In the genomic region with DNA sequence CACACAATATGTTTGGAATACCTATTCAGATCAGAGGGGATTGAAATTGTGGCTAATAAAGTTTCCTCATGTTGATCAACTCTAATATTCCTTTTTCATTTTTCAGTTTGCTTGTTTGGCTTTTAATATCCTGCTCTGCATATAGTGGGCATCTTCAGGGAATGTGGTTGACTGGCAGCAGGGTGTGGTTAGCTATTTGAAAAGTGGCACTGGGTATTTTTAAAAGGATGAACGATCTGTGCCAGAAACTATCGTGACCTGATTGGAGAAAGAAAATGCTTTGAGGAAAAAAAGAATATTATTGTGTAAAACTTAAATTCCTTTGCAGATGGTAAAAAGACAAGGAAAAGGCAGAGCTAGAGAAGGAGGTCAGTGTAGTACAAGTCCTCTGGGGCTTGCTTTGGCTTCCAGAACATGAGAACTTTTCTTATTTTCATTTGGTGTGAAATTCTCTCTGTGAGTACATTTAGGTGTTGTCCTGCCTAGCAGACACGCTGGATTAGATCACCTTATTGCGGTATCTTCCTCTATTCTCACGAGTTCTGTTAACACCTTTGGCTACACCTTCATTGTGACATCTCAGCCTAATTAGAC, we compare ENCODE assay signal across 28 cellular contexts.
A peak's percentile ranks its signal among the peaks of the same experiment; 100 is the strongest.
DNase-seq lines count a peak whose midpoint lies in the region; ATAC-seq, FAIRE-seq and TF ChIP-seq lines count a peak whose summit lies in the region.
"Had no signal": no experiment of that assay in that cellular context is flagged by ENCODE, and none has a peak within 500 bp of the region (broad histone marks: within the 10 kb centered on the region; RNA-seq: fewer than 3 reads in every experiment).

No MANE protein-coding gene starts in this region.

- H3K9me3 ChIP-seq in astrocyte (ENCODE audit: insufficient read depth, low read depth, low read length) (no peaks in the 10 kb centered on the region), skeletal muscle satellite cell (replicated peaks; ENCODE audit: low read length) (no peaks in the 10 kb centered on the region)
- H3K9me3 ChIP-seq: transverse colon had no signal

- ATAC-seq in GM21717 (IDR thresholded peaks at IDR 0.05; ENCODE audit: unreplicated experiment) (no peak), GM18868 (IDR thresholded peaks at IDR 0.05; ENCODE audit: unreplicated experiment) (no peak)
- ATAC-seq: left colon; stimulated activated memory B cell treated with anti-CD40 and anti-IgM and Interleukin-4, amounts not matched to agents 10 μg/mL and 1 μg/mL and 100 μg/mL, for 72 hours had no signal

- no peak overlapping the region for H3K9ac ChIP-seq in astrocyte (ENCODE audit: low read length)
- peak overlapping the region; percentile 60 for H3K9ac ChIP-seq in skeletal muscle satellite cell (ENCODE audit: low read depth, low read length)
- H3K9ac ChIP-seq: neural progenitor cell had no signal

- H3K9me3 Mint-ChIP-seq in HFFc6, result no peaks in the 10 kb centered on the region
- peaks cover 4% of the 10 kb centered on the region for H3K9me3 Mint-ChIP-seq in astrocyte (ENCODE audit: unreplicated experiment)
- H3K9me3 Mint-ChIP-seq: activated B cell treated with CpG ODN at 0.5 μM for 24 hours; activated CD4-positive, alpha-beta T cell treated with anti-CD3 and anti-CD28 coated beads, Interleukin-2, amount 10 ng/mL, durations not matched to agents 7 days and 5 days; activated naive CD8-positive, alpha-beta T cell treated with anti-CD3 and anti-CD28 coated beads for 36 hours; activated T-cell treated with anti-CD3 and anti-CD28 coated beads, Interleukin-2, amount 50 U/mL, for 24 hours; neural progenitor cell; stimulated activated memory B cell treated with anti-CD40 and anti-IgM and Interleukin-4, amounts not matched to agents 10 μg/mL and 1 μg/mL and 100 μg/mL, for 72 hours had no signal

- H3K27me3 ChIP-seq in astrocyte (ENCODE audit: insufficient read depth, low read length) (no peaks in the 10 kb centered on the region), skeletal muscle satellite cell (ENCODE audit: control insufficient read depth, insufficient read depth, low read length) (no peaks in the 10 kb centered on the region)
- H3K27me3 ChIP-seq: neural progenitor cell, transverse colon had no signal

- H3K27me3 Mint-ChIP-seq in HFFc6 (ENCODE audit: insufficient read depth), result no peaks in the 10 kb centered on the region; the same call in 1 of the 2 replicates
- no peaks in the 10 kb centered on the region for H3K27me3 Mint-ChIP-seq in astrocyte (ENCODE audit: low read depth, unreplicated experiment)
- H3K27me3 Mint-ChIP-seq: activated B cell treated with CpG ODN at 0.5 μM for 24 hours; activated naive CD8-positive, alpha-beta T cell treated with anti-CD3 and anti-CD28 coated beads for 36 hours; activated T-cell treated with anti-CD3 and anti-CD28 coated beads, Interleukin-2, amount 50 U/mL, for 24 hours; IgD-negative memory B cell; stimulated activated memory B cell treated with anti-CD40 and anti-IgM and Interleukin-4, amounts not matched to agents 10 μg/mL and 1 μg/mL and 100 μg/mL, for 72 hours had no signal

- peaks cover 22% of the 10 kb centered on the region for H3K4me1 ChIP-seq in astrocyte (ENCODE audit: insufficient read depth, low read length)
- H3K4me1 ChIP-seq in skeletal muscle satellite cell (ENCODE audit: control insufficient read depth, insufficient read depth, low read length), result peaks cover 37% of the 10 kb centered on the region
- H3K4me1 ChIP-seq: neural progenitor cell had no signal

- peak overlapping the region; percentile 34; the same call in 1 of the 2 replicates for H3K4me3 Mint-ChIP-seq in HFFc6
- no peak overlapping the region for H3K4me3 Mint-ChIP-seq in astrocyte (ENCODE audit: unreplicated experiment)
- H3K4me3 Mint-ChIP-seq: activated B cell treated with CpG ODN at 0.5 μM for 24 hours; activated CD4-positive, alpha-beta T cell treated with anti-CD3 and anti-CD28 coated beads, Interleukin-2, amount 10 ng/mL, durations not matched to agents 7 days and 5 days; activated naive CD8-positive, alpha-beta T cell treated with anti-CD3 and anti-CD28 coated beads for 36 hours; activated T-cell treated with anti-CD3 and anti-CD28 coated beads, Interleukin-2, amount 50 U/mL, for 24 hours; IgD-negative memory B cell; neural progenitor cell; stimulated activated memory B cell treated with anti-CD40 and anti-IgM and Interleukin-4, amounts not matched to agents 10 μg/mL and 1 μg/mL and 100 μg/mL, for 72 hours had no signal

- peak overlapping the region; percentile 23 for H3K27ac ChIP-seq in astrocyte (ENCODE audit: low read depth, low read length)
- H3K27ac ChIP-seq: neural progenitor cell, transverse colon had no signal

- H3K4me2 ChIP-seq in astrocyte (ENCODE audit: low read length) (peak overlapping the region; percentile 29), skeletal muscle satellite cell (ENCODE audit: low read length) (peak overlapping the region; percentile 12)
- H3K4me2 ChIP-seq: neural progenitor cell had no signal

- no peak overlapping the region for H2AFZ ChIP-seq in astrocyte (ENCODE audit: low read depth, low read length)
- H2AFZ ChIP-seq: neural progenitor cell had no signal

- H3K27ac Mint-ChIP-seq in HFFc6, result peak overlapping the region; percentile 91
- peak overlapping the region; percentile 59 for H3K27ac Mint-ChIP-seq in astrocyte (ENCODE audit: unreplicated experiment)
- H3K27ac Mint-ChIP-seq: activated B cell treated with CpG ODN at 0.5 μM for 24 hours; activated CD4-positive, alpha-beta T cell treated with anti-CD3 and anti-CD28 coated beads, Interleukin-2, amount 10 ng/mL, durations not matched to agents 7 days and 5 days; activated naive CD8-positive, alpha-beta T cell treated with anti-CD3 and anti-CD28 coated beads for 36 hours; activated T-cell treated with anti-CD3 and anti-CD28 coated beads, Interleukin-2, amount 50 U/mL, for 24 hours; IgD-negative memory B cell; stimulated activated memory B cell treated with anti-CD40 and anti-IgM and Interleukin-4, amounts not matched to agents 10 μg/mL and 1 μg/mL and 100 μg/mL, for 72 hours had no signal

- no peak overlapping the region for H3K4me3 ChIP-seq in astrocyte (ENCODE audit: insufficient read depth, low read depth, low read length)
- H3K4me3 ChIP-seq in fibroblast of the aortic adventitia (ENCODE audit: low read depth, low read length), result no peak overlapping the region
- no peak overlapping the region for H3K4me3 ChIP-seq in skeletal muscle satellite cell (ENCODE audit: low read length)
- H3K4me3 ChIP-seq: neural progenitor cell, transverse colon had no signal

- DNase-seq in HFFc6 (no peak), astrocyte (ENCODE audit: low read depth) (no peak), fibroblast of the aortic adventitia (ENCODE audit: low read depth) (peak; percentile 27), NCI-H1048 (lab: John Stamatoyannopoulos, UW) (no peak)
- DNase-seq: activated B cell treated with CpG ODN at 0.5 μM for 24 hours; activated CD4-positive, alpha-beta T cell treated with anti-CD3 and anti-CD28 coated beads, Interleukin-2, amount 10 ng/mL, durations not matched to agents 7 days and 5 days; activated gamma-delta T cell; activated naive CD8-positive, alpha-beta T cell treated with anti-CD3 and anti-CD28 coated beads for 36 hours; activated T-cell treated with anti-CD3 and anti-CD28 coated beads, Interleukin-2, amount 50 U/mL, for 24 hours; central memory CD4-positive, alpha-beta T cell; dermis blood vessel endothelial cell; hypothalamus; left colon; NCI-H1092 treated with DMSO at 0.1 percent for 48 hours; NCI-H1930; NCI-H510A treated with DMSO at 0.1 percent for 48 hours; posterior cingulate gyrus; RPMI8226; stimulated activated CD4-positive, alpha-beta T cell treated with anti-CD3 and anti-CD28 coated beads, Interleukin-15, amount 100 ng/mL, for 24 hours; T-helper 1 cell; transverse colon had no signal

- peaks cover 62% of the 10 kb centered on the region for H3K4me1 Mint-ChIP-seq in HFFc6 (ENCODE audit: low read depth)
- H3K4me1 Mint-ChIP-seq in astrocyte (ENCODE audit: low read depth, unreplicated experiment), result peaks cover 18% of the 10 kb centered on the region
- H3K4me1 Mint-ChIP-seq: activated B cell treated with CpG ODN at 0.5 μM for 24 hours; activated CD4-positive, alpha-beta T cell treated with anti-CD3 and anti-CD28 coated beads, Interleukin-2, amount 10 ng/mL, durations not matched to agents 7 days and 5 days; activated naive CD8-positive, alpha-beta T cell treated with anti-CD3 and anti-CD28 coated beads for 36 hours; IgD-negative memory B cell; stimulated activated memory B cell treated with anti-CD40 and anti-IgM and Interleukin-4, amounts not matched to agents 10 μg/mL and 1 μg/mL and 100 μg/mL, for 72 hours had no signal

- FAIRE-seq in astrocyte (lab: Jason Lieb, UNC), result peak; percentile 41
- FAIRE-seq: G401.6 had no signal

- peaks cover 18% of the 10 kb centered on the region for H3K36me3 Mint-ChIP-seq in HFFc6 (ENCODE audit: low read depth)
- H3K36me3 Mint-ChIP-seq in astrocyte (ENCODE audit: low read depth, unreplicated experiment), result no peaks in the 10 kb centered on the region
- H3K36me3 Mint-ChIP-seq: activated naive CD8-positive, alpha-beta T cell treated with anti-CD3 and anti-CD28 coated beads for 36 hours; IgD-negative memory B cell; neural progenitor cell; stimulated activated memory B cell treated with anti-CD40 and anti-IgM and Interleukin-4, amounts not matched to agents 10 μg/mL and 1 μg/mL and 100 μg/mL, for 72 hours had no signal

- H4K20me1 ChIP-seq in astrocyte (ENCODE audit: insufficient read depth, low read length), result no peaks in the 10 kb centered on the region

- TF ChIP-seq CTCF in HFFc6 (IDR thresholded peaks at IDR 0.05), result no peak
- no peak for TF ChIP-seq CTCF in astrocyte (IDR thresholded peaks at IDR 0.05; ENCODE audit: insufficient read depth, low read depth, low read length)
- no peak for TF ChIP-seq CTCF in fibroblast of the aortic adventitia (IDR thresholded peaks at IDR 0.05; ENCODE audit: insufficient read depth, low read length)

- no peaks in the 10 kb centered on the region for H3K36me3 ChIP-seq in astrocyte (ENCODE audit: insufficient read depth, low read length)
- H3K36me3 ChIP-seq in skeletal muscle satellite cell (ENCODE audit: insufficient read depth, low read length), result no peaks in the 10 kb centered on the region
- H3K36me3 ChIP-seq: neural progenitor cell, transverse colon had no signal

- no peaks in the 10 kb centered on the region for H3K79me2 ChIP-seq in astrocyte (ENCODE audit: insufficient read depth, low read length)
